8 cellular contexts compared by ENCODE assay signal in genomic region chr1:35708179-35708891, GRCh38. TPM values are rescaled to one million over a fixed set of nuclear protein-coding genes. Genes with fewer than 3 reads are reported as not detected.
DNase-seq lines count a peak whose midpoint lies in the region; ATAC-seq and TF ChIP-seq lines count a peak whose summit lies in the region.

No MANE protein-coding gene starts in this region.

- no peak overlapping the region for H3K9ac ChIP-seq in liver (ENCODE audit: low read depth in 1 of 2, low read length in 2 of 2)

- DNase-seq in NCI-H2196 (lab: John Stamatoyannopoulos, UW; ENCODE audit: unreplicated experiment) (peak; percentile 68), astrocyte of the cerebellum (ENCODE audit: low read depth) (no peak), cerebellar nuclear complex (lab: John Stamatoyannopoulos, UW) (no peak)
- DNase-seq in activated effector memory CD4-positive, alpha-beta T cell treated with anti-CD3 and anti-CD28 coated beads, Interleukin-2, amount 50 U/mL, for 16 hours, result no peak

- WGBS in liver, result 15% methylated on average over 40 of the region's 40 CpGs
- WGBS in thymus, result 2% methylated on average over 40 of the region's 40 CpGs

- H3K9me2 ChIP-seq in DOHH2 (replicated peaks; ENCODE audit: control insufficient read depth, low read length), result no peaks in the 10 kb centered on the region

- H4K20me1 ChIP-seq in DOHH2 (ENCODE audit: control insufficient read depth, insufficient read depth, low read depth, low read length), result no peaks in the 10 kb centered on the region

- in situ Hi-C loops in astrocyte of the cerebellum (cut with HindIII; ENCODE audit: low sequenced_read_pairs), result no loop called here

- peaks cover 5% of the 10 kb centered on the region for H3K4me1 ChIP-seq in DOHH2 (ENCODE audit: control insufficient read depth, low read length)
- peaks cover 3 to 14% (median 6%) of the 10 kb centered on the region in 4 donors for H3K4me1 ChIP-seq in liver (ENCODE audit: control insufficient read depth in 4 of 4, insufficient read depth in 4 of 4, low read length in 3 of 4)
- H3K4me1 ChIP-seq in thymus (ENCODE audit: control insufficient read depth, insufficient read depth, low read length), result peaks cover 9% of the 10 kb centered on the region

- H3K4me3 ChIP-seq in DOHH2 (ENCODE audit: low read length) (no peak overlapping the region; the same call in 1 of the 2 replicates), astrocyte of the cerebellum (ENCODE audit: low read depth, low read length) (peak overlapping the region; percentile 47), liver (ENCODE audit: low read depth in 1 of 3, low read length in 3 of 3) (peak overlapping the region in 2 of 3 donors; percentile 30 to 55), thymus (ENCODE audit: low read length) (peak overlapping the region; percentile 66)

- peak overlapping the region; percentile 51; the same call in 1 of the 2 replicates for H3K4me2 ChIP-seq in DOHH2 (ENCODE audit: low read length)

- TF ChIP-seq CTCF in DOHH2 (IDR thresholded peaks at IDR 0.05; ENCODE audit: low read depth, low read length, poor library complexity, severe bottlenecking) (no peak), astrocyte of the cerebellum (IDR thresholded peaks at IDR 0.05; ENCODE audit: low read depth, low read length, missing control alignments) (no peak), liver (IDR thresholded peaks at IDR 0.05; ENCODE audit: low read depth, low read length, missing input control) (no peak)

- no peaks in the 10 kb centered on the region for H3K79me2 ChIP-seq in DOHH2 (ENCODE audit: control insufficient read depth, low read length)

- H3K27me3 ChIP-seq in DOHH2 (ENCODE audit: control insufficient read depth, low read length), result peaks cover 31% of the 10 kb centered on the region
- no peaks in the 10 kb centered on the region for H3K27me3 ChIP-seq in liver (ENCODE audit: control insufficient read depth in 4 of 4, insufficient read depth in 4 of 4, low read length in 3 of 4)
- peaks cover 2% of the 10 kb centered on the region for H3K27me3 ChIP-seq in thymus (ENCODE audit: control insufficient read depth, insufficient read depth)

- H3K9me3 ChIP-seq in DOHH2 (ENCODE audit: control insufficient read depth, insufficient read depth, low read length), result no peaks in the 10 kb centered on the region
- H3K9me3 ChIP-seq in liver (ENCODE audit: control insufficient read depth in 4 of 4, low read length in 3 of 4), result no peaks in the 10 kb centered on the region
- no peaks in the 10 kb centered on the region for H3K9me3 ChIP-seq in thymus (ENCODE audit: control insufficient read depth)

- H3K27ac ChIP-seq in DOHH2 (ENCODE audit: low read depth, low read length), result no peak overlapping the region
- H3K27ac ChIP-seq in liver (ENCODE audit: low read depth in 1 of 2, low read length in 2 of 2), result no peak overlapping the region
- H3K27ac ChIP-seq in thymus (ENCODE audit: low read depth), result no peak overlapping the region

- no peak for TF ChIP-seq RAD21 in liver (IDR thresholded peaks at IDR 0.05)

- H3K36me3 ChIP-seq in DOHH2 (ENCODE audit: control insufficient read depth, low read length), result no peaks in the 10 kb centered on the region
- no peaks in the 10 kb centered on the region for H3K36me3 ChIP-seq in liver (ENCODE audit: control insufficient read depth in 4 of 4, insufficient read depth in 3 of 4, low read depth in 1 of 4, low read length in 3 of 4)
- no peaks in the 10 kb centered on the region for H3K36me3 ChIP-seq in thymus (ENCODE audit: control insufficient read depth, insufficient read depth)

- no peaks in the 10 kb centered on the region for H3F3A ChIP-seq in DOHH2 (ENCODE audit: control insufficient read depth, insufficient read depth)

- no peak for ATAC-seq in GM18520 (IDR thresholded peaks at IDR 0.05; ENCODE audit: unreplicated experiment)

TF ChIP-seq in liver, 16 proteins besides CTCF, POLR2A, EP300 and RAD21:
- TF ChIP-seq, protein P1, sequence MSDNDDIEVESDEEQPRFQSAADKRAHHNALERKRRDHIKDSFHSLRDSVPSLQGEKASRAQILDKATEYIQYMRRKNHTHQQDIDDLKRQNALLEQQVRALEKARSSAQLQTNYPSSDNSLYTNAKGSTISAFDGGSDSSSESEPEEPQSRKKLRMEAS (IDR thresholded peaks at IDR 0.05), result no peak
- TF ChIP-seq FOXA2 (IDR thresholded peaks at IDR 0.05) (no peak), HNF4A (conservative IDR thresholded peaks at IDR 0.05) (no peak), EGR1 (IDR thresholded peaks at IDR 0.05; ENCODE audit: low read depth in 2 of 2) (no peak), GABPA (IDR thresholded peaks at IDR 0.05 in 1 of 2, conservative IDR thresholded peaks at IDR 0.05 in 1 of 2) (no peak), JUND (IDR thresholded peaks at IDR 0.05) (no peak), YY1 (IDR thresholded peaks at IDR 0.05) (no peak), SP1 (IDR thresholded peaks at IDR 0.05) (no peak), FOXA1 (IDR thresholded peaks at IDR 0.05) (no peak), TAF1 (conservative IDR thresholded peaks at IDR 0.05) (no peak), REST (IDR thresholded peaks at IDR 0.05) (no peak), ATF3 (IDR thresholded peaks at IDR 0.05) (no peak), NR2F2 (IDR thresholded peaks at IDR 0.05) (no peak)
- TF ChIP-seq, protein P2, sequence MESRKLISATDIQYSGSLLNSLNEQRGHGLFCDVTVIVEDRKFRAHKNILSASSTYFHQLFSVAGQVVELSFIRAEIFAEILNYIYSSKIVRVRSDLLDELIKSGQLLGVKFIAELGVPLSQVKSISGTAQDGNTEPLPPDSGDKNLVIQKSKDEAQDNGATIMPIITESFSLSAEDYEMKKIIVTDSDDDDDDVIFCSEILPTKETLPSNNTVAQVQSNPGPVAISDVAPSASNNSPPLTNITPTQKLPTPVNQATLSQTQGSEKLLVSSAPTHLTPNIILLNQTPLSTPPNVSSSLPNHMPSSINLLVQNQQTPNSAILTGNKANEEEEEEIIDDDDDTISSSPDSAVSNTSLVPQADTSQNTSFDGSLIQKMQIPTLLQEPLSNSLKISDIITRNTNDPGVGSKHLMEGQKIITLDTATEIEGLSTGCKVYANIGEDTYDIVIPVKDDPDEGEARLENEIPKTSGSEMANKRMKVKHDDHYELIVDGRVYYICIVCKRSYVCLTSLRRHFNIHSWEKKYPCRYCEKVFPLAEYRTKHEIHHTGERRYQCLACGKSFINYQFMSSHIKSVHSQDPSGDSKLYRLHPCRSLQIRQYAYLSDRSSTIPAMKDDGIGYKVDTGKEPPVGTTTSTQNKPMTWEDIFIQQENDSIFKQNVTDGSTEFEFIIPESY (IDR thresholded peaks at IDR 0.05), result no peak

RNA-seq across cellular contexts. Expression of gene C1orf216, which starts 10.3 kb away (rescaled TPM):
- 1 to 10 TPM; 2.9 to 3.2 TPM for total RNA-seq in liver
- polyA plus RNA-seq in liver (1 to 10 TPM; 1.2 to 3.4 TPM), thymus (4.7 TPM)
